Comparison of ENCODE assay signal across 17 cellular contexts in the genomic region with DNA sequence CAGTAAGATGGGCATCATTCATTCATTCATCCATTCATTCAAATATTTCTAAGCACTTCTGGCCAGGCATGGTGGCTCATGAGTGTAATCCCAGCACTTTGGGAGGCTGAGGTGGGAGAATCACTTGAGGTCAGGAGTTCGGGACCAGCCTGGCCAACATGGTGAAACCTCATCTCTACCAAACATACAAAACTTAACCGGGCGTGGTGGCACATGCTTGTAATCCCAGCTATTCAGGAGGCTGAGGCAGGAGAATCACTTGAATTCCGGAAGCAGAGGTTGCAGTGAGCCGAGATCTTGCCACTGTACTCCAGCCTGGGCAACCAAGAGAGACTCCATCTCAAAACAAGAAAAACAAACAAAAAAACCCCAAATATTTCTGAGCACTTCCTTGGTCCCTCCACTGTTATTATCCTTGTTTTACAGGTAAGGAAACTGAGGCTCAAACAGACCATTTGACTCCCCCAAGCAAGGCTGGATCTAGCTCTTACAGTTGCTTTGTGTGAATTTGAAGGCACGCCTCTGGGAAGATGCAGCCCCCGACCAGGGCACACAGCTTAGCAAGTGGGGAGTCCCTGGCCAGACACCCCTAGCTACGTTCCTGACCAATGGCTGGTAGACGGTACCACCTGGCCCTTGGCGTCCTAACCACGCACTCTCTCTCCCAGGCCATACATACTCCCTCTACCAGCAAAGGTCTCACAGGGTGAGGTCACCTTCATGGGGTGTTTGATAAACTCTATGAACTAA. TPM values are rescaled to one million over a fixed set of nuclear protein-coding genes. Genes with fewer than 3 reads are reported as not detected.
DNase-seq lines count a peak whose midpoint lies in the region; ATAC-seq, FAIRE-seq and TF ChIP-seq lines count a peak whose summit lies in the region.
"Had no signal": no experiment of that assay in that cellular context is flagged by ENCODE, and none has a peak within 500 bp of the region (broad histone marks: within the 10 kb centered on the region; RNA-seq: fewer than 3 reads in every experiment).

No MANE protein-coding gene starts in this region.

- H3K4me1 Mint-ChIP-seq in activated T-cell treated with anti-CD3 and anti-CD28 coated beads, Interleukin-2, amount 50 U/mL, for 24 hours (ENCODE audit: low read depth): peaks cover 16% of the 10 kb centered on the region

- no peak overlapping the region for H2AK5ac ChIP-seq in mesendoderm (ENCODE audit: low read length)

- H3K36me3 ChIP-seq in PC-3 (ENCODE audit: low read depth, low read length) (no peaks in the 10 kb centered on the region), keratinocyte (ENCODE audit: control insufficient read depth in 2 of 2, extremely low read depth in 1 of 2, insufficient read depth in 2 of 2, low read length in 2 of 2) (no peaks in the 10 kb centered on the region), stomach (no peaks in the 10 kb centered on the region), mesendoderm (ENCODE audit: control insufficient read depth, insufficient read depth, low read length) (no peaks in the 10 kb centered on the region)
- H3K36me3 ChIP-seq: ascending aorta, HAP-1, neural progenitor cell, vagina had no signal

- H3K27ac ChIP-seq in PC-3 (ENCODE audit: low read length) (no peak overlapping the region), keratinocyte (ENCODE audit: control insufficient read depth, insufficient read depth, low read length) (peak overlapping the region; percentile 56), stomach (no peak overlapping the region), mesendoderm (ENCODE audit: low read depth, low read length) (no peak overlapping the region)
- H3K27ac ChIP-seq: ascending aorta, neural progenitor cell, vagina, VCaP had no signal

- dilution Hi-C loops in keratinocyte (cut with MboI; ENCODE audit: extremely low pct_ligation_motif_present, low sequenced_read_pairs): no loop called here

- no peak overlapping the region for H3K4me3 Mint-ChIP-seq in activated T-cell treated with anti-CD3 and anti-CD28 coated beads, Interleukin-2, amount 50 U/mL, for 24 hours
- H3K4me3 Mint-ChIP-seq: neural progenitor cell had no signal

- H3K4me2 ChIP-seq in PC-3 (ENCODE audit: low read length) (peak overlapping the region; percentile 77; the same call in 1 of the 2 replicates), keratinocyte (ENCODE audit: control insufficient read depth, extremely low read depth, insufficient read depth, low read depth, low read length) (peak overlapping the region; percentile 52), mesendoderm (ENCODE audit: low read length) (no peak overlapping the region)
- H3K4me2 ChIP-seq: neural progenitor cell had no signal

- no peaks in the 10 kb centered on the region for H3K9me2 ChIP-seq in PC-3 (replicated peaks; ENCODE audit: low read length)

- H3K4me1 ChIP-seq in PC-3 (ENCODE audit: insufficient read depth, low read length): peaks cover 40% of the 10 kb centered on the region
- H3K4me1 ChIP-seq in keratinocyte (ENCODE audit: control insufficient read depth, extremely low read depth, insufficient read depth, low read length): peaks cover 46% of the 10 kb centered on the region
- peaks cover 0 to 17% (median 13%) of the 10 kb centered on the region in 4 donors for H3K4me1 ChIP-seq in stomach
- H3K4me1 ChIP-seq in mesendoderm (ENCODE audit: control insufficient read depth, low read depth, low read length): no peaks in the 10 kb centered on the region
- H3K4me1 ChIP-seq: ascending aorta, HAP-1 had no signal

- TF ChIP-seq CTCF in PC-3 (conservative IDR thresholded peaks at IDR 0.05; ENCODE audit: low read depth, low read length) (no peak), keratinocyte (optimal IDR thresholded peaks at IDR 0.05 in 1 of 3, IDR thresholded peaks at IDR 0.05 in 1 of 3, conservative IDR thresholded peaks at IDR 0.05 in 1 of 3; ENCODE audit: extremely low read depth in 1 of 3, insufficient read depth in 2 of 3, low read length in 3 of 3) (no peak), stomach (IDR thresholded peaks at IDR 0.05) (no peak)

- ATAC-seq in PC-3 (no peak), HG03378 (IDR thresholded peaks at IDR 0.05; ENCODE audit: unreplicated experiment) (no peak)

- TF ChIP-seq POLR2A in stomach (IDR thresholded peaks at IDR 0.05): no peak

- no peaks in the 10 kb centered on the region for H3K36me3 Mint-ChIP-seq in activated T-cell treated with anti-CD3 and anti-CD28 coated beads, Interleukin-2, amount 50 U/mL, for 24 hours (ENCODE audit: low read depth)
- H3K36me3 Mint-ChIP-seq: activated naive CD4-positive, alpha-beta T cell treated with anti-CD3 and anti-CD28 coated beads, Interleukin-2, amount 50 U/mL, for 72 hours; neural progenitor cell had no signal

- no peak overlapping the region for H2BK15ac ChIP-seq in mesendoderm (replicated peaks; ENCODE audit: low read depth)

- intact Hi-C loops in PC-3 (cut with micrococcal nuclease) (no loop called here), stomach (cut with DNase I; ENCODE audit: low total_unique reads) (no loop called here)

- H3K27ac Mint-ChIP-seq in activated T-cell treated with anti-CD3 and anti-CD28 coated beads, Interleukin-2, amount 50 U/mL, for 24 hours: no peak overlapping the region
- H3K27ac Mint-ChIP-seq: activated naive CD4-positive, alpha-beta T cell treated with anti-CD3 and anti-CD28 coated beads, Interleukin-2, amount 50 U/mL, for 72 hours had no signal

- peak; percentile 16 for DNase-seq in activated T-cell treated with anti-CD3 and anti-CD28 coated beads, Interleukin-2, amount 50 U/mL, for 24 hours
- DNase-seq in activated T-cell treated with anti-CD3 and anti-CD28 coated beads for 4 hours (no peak), PC-3 (no peak), keratinocyte (ENCODE audit: low read depth, low spot score) (no peak), stomach (peak; percentile 13), RCC 7860 (ENCODE audit: low spot score) (no peak), mesendoderm (no peak)
- DNase-seq: cerebellar nuclear complex; effector CD8-positive, alpha-beta T cell had no signal

- FAIRE-seq in keratinocyte (lab: Jason Lieb, UNC): no peak
- no peak for FAIRE-seq in RCC 7860 (lab: Jason Lieb, UNC)

- no peak overlapping the region for H2BK120ac ChIP-seq in mesendoderm (ENCODE audit: low read depth, low read length)

- no peak overlapping the region for H3K18ac ChIP-seq in mesendoderm (ENCODE audit: low read length)

- no peak overlapping the region for H4K8ac ChIP-seq in mesendoderm (ENCODE audit: low read depth, low read length)

- H2BK5ac ChIP-seq in mesendoderm (ENCODE audit: low read length): no peak overlapping the region

- peaks cover 4% of the 10 kb centered on the region for H3F3A ChIP-seq in PC-3 (ENCODE audit: low read length, unreplicated experiment)

- 89 to 94% (median 93%) methylated on average over 9 to 11 of the region's 11 CpGs for WGBS in stomach, 5 donors
- WGBS in mesendoderm (ENCODE audit: extremely low coverage, insufficient coverage, low lambda C conversion rate): no CpG with 5 or more reads among the region's 11 CpGs

- CTCF ChIA-PET in PC-3 (lab: Charles Lee): interaction anchor here (0.8 kb wide), 1 partner anchor 46 kb away, joined by 4 read pairs; no protein-coding TSS in a partner anchor

- peaks cover 8% of the 10 kb centered on the region for H3K27me3 Mint-ChIP-seq in activated T-cell treated with anti-CD3 and anti-CD28 coated beads, Interleukin-2, amount 50 U/mL, for 24 hours

- H4K5ac ChIP-seq in mesendoderm (ENCODE audit: low read length): no peak overlapping the region

- H3K9me1 ChIP-seq in keratinocyte (ENCODE audit: control insufficient read depth, extremely low read depth, insufficient read depth, low read length): no peaks in the 10 kb centered on the region

- no peak overlapping the region for H3K56ac ChIP-seq in mesendoderm (ENCODE audit: low read length)

- TF ChIP-seq EP300 in stomach (IDR thresholded peaks at IDR 0.05): no peak

- no peak overlapping the region for H3K4me3 ChIP-seq in PC-3 (ENCODE audit: low read length)
- H3K4me3 ChIP-seq in keratinocyte (ENCODE audit: control insufficient read depth in 2 of 3, extremely low read depth in 1 of 3, insufficient read depth in 2 of 3, low read depth in 1 of 3, low read length in 3 of 3): no peak overlapping the region
- H3K4me3 ChIP-seq in stomach: no peak overlapping the region
- no peak overlapping the region for H3K4me3 ChIP-seq in mesendoderm (ENCODE audit: low read length)
- H3K4me3 ChIP-seq: ascending aorta, HAP-1, mucosa of descending colon, neural progenitor cell, vagina had no signal

- POLR2A ChIA-PET in PC-3 (lab: Charles Lee; ENCODE audit: unreplicated experiment): interaction anchor here (1.0 kb wide), 1 partner anchor 46 kb away, joined by 5 read pairs; no protein-coding TSS in a partner anchor

- H3K4ac ChIP-seq in mesendoderm (ENCODE audit: low read depth, low read length): no peak overlapping the region

- no peak overlapping the region for H3K23ac ChIP-seq in mesendoderm (ENCODE audit: low read length)

- H3K27me3 ChIP-seq in PC-3 (ENCODE audit: low read length) (no peaks in the 10 kb centered on the region), keratinocyte (ENCODE audit: control insufficient read depth, extremely low read depth, insufficient read depth, low read length) (no peaks in the 10 kb centered on the region), stomach (peaks cover 0 to 19% (median 0%) of the 10 kb centered on the region in 3 donors), mesendoderm (ENCODE audit: insufficient read depth, low read length, poor library complexity) (no peaks in the 10 kb centered on the region)
- H3K27me3 ChIP-seq: ascending aorta, neural progenitor cell, vagina had no signal

- no peaks in the 10 kb centered on the region for H3K9me3 Mint-ChIP-seq in activated T-cell treated with anti-CD3 and anti-CD28 coated beads, Interleukin-2, amount 50 U/mL, for 24 hours
- H3K9me3 Mint-ChIP-seq: activated naive CD4-positive, alpha-beta T cell treated with anti-CD3 and anti-CD28 coated beads, Interleukin-2, amount 50 U/mL, for 72 hours; neural progenitor cell had no signal

- H3K79me1 ChIP-seq in mesendoderm (ENCODE audit: low read length): no peaks in the 10 kb centered on the region

- H4K20me1 ChIP-seq in PC-3 (ENCODE audit: low read length) (no peaks in the 10 kb centered on the region; the same call in 1 of the 2 replicates), keratinocyte (ENCODE audit: control insufficient read depth, extremely low read depth, insufficient read depth, low read length) (no peaks in the 10 kb centered on the region)

- peak overlapping the region; percentile 15; the same call in 1 of the 2 replicates for H3K9ac ChIP-seq in PC-3 (ENCODE audit: low read length)
- H3K9ac ChIP-seq in keratinocyte (ENCODE audit: control insufficient read depth, extremely low read depth, insufficient read depth, low read length): peak overlapping the region; percentile 70
- no peak overlapping the region for H3K9ac ChIP-seq in mesendoderm (ENCODE audit: low read length)
- H3K9ac ChIP-seq: neural progenitor cell had no signal

- H2AFZ ChIP-seq in PC-3 (ENCODE audit: low read length) (no peak overlapping the region), keratinocyte (ENCODE audit: control insufficient read depth, low read length) (no peak overlapping the region)
- H2AFZ ChIP-seq: neural progenitor cell had no signal

- BruUV-seq in PC-3 (replicated peaks; lab: Mats Ljungman, UMichigan): no TSS peak

- no peaks in the 10 kb centered on the region for H3K9me3 ChIP-seq in PC-3 (ENCODE audit: low read length)
- no peaks in the 10 kb centered on the region for H3K9me3 ChIP-seq in keratinocyte (ENCODE audit: control insufficient read depth, low read depth, low read length)
- no peaks in the 10 kb centered on the region for H3K9me3 ChIP-seq in stomach
- H3K9me3 ChIP-seq: ascending aorta, HAP-1, mucosa of descending colon, vagina had no signal

- H3K79me2 ChIP-seq in PC-3 (ENCODE audit: low read length) (no peaks in the 10 kb centered on the region), keratinocyte (ENCODE audit: control insufficient read depth, insufficient read depth, low read length) (no peaks in the 10 kb centered on the region), mesendoderm (ENCODE audit: control insufficient read depth, insufficient read depth, low read length) (no peaks in the 10 kb centered on the region)

RNA-seq across cellular contexts. Expression of a gene that starts 50.6 kb away (rescaled TPM):
- total RNA-seq in PC-3 (2014; rRNA removed) (712 and 714 TPM in 2 replicates), stomach (100 to 1,000 TPM in 3 of 5 donors, 10 to 100 TPM in 2; 33.0 to 148 (median 113) TPM)
- polyA plus RNA-seq in keratinocyte (501 to 637 TPM (median 613 TPM) in 3 replicates), stomach (10 to 100 TPM; 32.2 to 51.8 (median 36.2) TPM)
- 17.0 TPM for polyA plus RNA-seq in keratinocyte (2011; ENCODE audit: low read depth)
- polyA plus RNA-seq in keratinocyte (2011; cell fraction: cytosol; rRNA removed): 683 and 864 TPM in 2 replicates
- polyA plus RNA-seq in keratinocyte (2011; cell fraction: nucleus; rRNA removed): 272 and 323 TPM in 2 replicates
- polyA plus RNA-seq in keratinocyte (2012; ENCODE audit: low replicate concordance): 36.4 and 382 TPM in 2 replicates
- 222 to 540 TPM (median 484 TPM) in 3 replicates for polyA minus RNA-seq in keratinocyte
- 366 TPM for polyA minus RNA-seq in keratinocyte (2011; cell fraction: cytosol; rRNA and poly(A)+ RNA removed)
- 86.1 and 158 TPM in 2 replicates for polyA minus RNA-seq in keratinocyte (2011; cell fraction: nucleus; rRNA and poly(A)+ RNA removed)
- polyA plus RNA-seq in mesendoderm (2013, experiment 1 of 2): 131 TPM
- polyA plus RNA-seq in mesendoderm (2013, experiment 2 of 2): 130 TPM

Comparison
In these comparisons a context has a peak if more than half of its experiments do, and no peak if none do; other contexts are left out.
1. DNase-seq: peak in activated T-cell treated with anti-CD3 and anti-CD28 coated beads, Interleukin-2, amount 50 U/mL, for 24 hours (single experiment) and stomach (single experiment); none in activated T-cell treated with anti-CD3 and anti-CD28 coated beads for 4 hours (single experiment), PC-3 (single experiment), keratinocyte (single experiment), RCC 7860 (single experiment) and mesendoderm (single experiment).